ENCODE assay signal across 9 cellular contexts in genomic region chr14:93939304-93940229, GRCh38. TPM values are rescaled to one million over a fixed set of nuclear protein-coding genes. Genes with fewer than 3 reads are reported as not detected.
A peak's percentile ranks its signal among the peaks of the same experiment; 100 is the strongest.
DNase-seq lines count a peak whose midpoint lies in the region; ATAC-seq and TF ChIP-seq lines count a peak whose summit lies in the region.
"Had no signal": no experiment of that assay in that cellular context is flagged by ENCODE, and none has a peak within 500 bp of the region (broad histone marks: within the 10 kb centered on the region; RNA-seq: fewer than 3 reads in every experiment).

No MANE protein-coding gene starts in this region.

- peak overlapping the region; percentile 73 for H3K4me2 ChIP-seq in GM23338

- H3K27me3 Mint-ChIP-seq in GM23338 (ENCODE audit: insufficient read depth, low read depth, poor library complexity): peaks cover 44% of the 10 kb centered on the region
- H3K27me3 Mint-ChIP-seq in central memory CD8-positive, alpha-beta T cell: no peaks in the 10 kb centered on the region

- H3K36me3 ChIP-seq in GM23338 (ENCODE audit: insufficient read depth): no peaks in the 10 kb centered on the region

- H3K27me3 ChIP-seq in GM23338 (ENCODE audit: insufficient read depth): peaks cover 17% of the 10 kb centered on the region

- H4K20me1 ChIP-seq in GM23338 (replicated peaks; ENCODE audit: insufficient read depth): no peaks in the 10 kb centered on the region

- 0 out of 2 replicates have a peak, but pooled peaks cover 3% of the 10 kb centered on the region for H3F3A ChIP-seq in GM23338 (replicated peaks; ENCODE audit: low read depth)

- no peaks in the 10 kb centered on the region for H3K79me2 ChIP-seq in GM23338 (replicated peaks; ENCODE audit: insufficient read depth)

- H3K9me3 Mint-ChIP-seq in GM23338: peaks cover 3% of the 10 kb centered on the region; the same call in 1 of the 3 replicates
- no peaks in the 10 kb centered on the region for H3K9me3 Mint-ChIP-seq in central memory CD8-positive, alpha-beta T cell

- H3K4me1 Mint-ChIP-seq in GM23338: peaks cover 20% of the 10 kb centered on the region
- peaks cover 5% of the 10 kb centered on the region for H3K4me1 Mint-ChIP-seq in central memory CD8-positive, alpha-beta T cell

- no peaks in the 10 kb centered on the region for H3K4me1 ChIP-seq in GM23338 (ENCODE audit: insufficient read depth)

- peak; percentile 64 to 82 for TF ChIP-seq CTCF in GM23338 (conservative IDR thresholded peaks at IDR 0.05; ENCODE audit: low read depth in 2 of 2)

- no peak overlapping the region for H3K27ac ChIP-seq in GM23338 (ENCODE audit: low read depth)

- ATAC-seq in GM23338: peak; percentile 91
- ATAC-seq in activated CD4-positive, CD25-positive, alpha-beta regulatory T cell treated with anti-CD3 and anti-CD28 coated beads, Interleukin-2, amount 50 U/mL, for 24 hours: peak; percentile 96
- ATAC-seq in central memory CD8-positive, alpha-beta T cell (replicated peaks; ENCODE audit: extremely low read depth, poor library complexity, severe bottlenecking): peak; percentile 96

- H3K9me2 ChIP-seq in GM23338 (ENCODE audit: insufficient read depth): no peaks in the 10 kb centered on the region

- DNase-seq in GM04504 (ENCODE audit: low read depth) (peak; percentile 17), GM23338 (ENCODE audit: low spot score) (peak; percentile 89), LoVo (ENCODE audit: low spot score) (peak; percentile 41), kidney glomerular epithelial cell (lab: John Stamatoyannopoulos, UW) (peak; percentile 36), NCI-H2171 (lab: John Stamatoyannopoulos, UW) (no peak)
- peak; percentile 86 to 97 for DNase-seq in central memory CD8-positive, alpha-beta T cell (ENCODE audit: low spot score in 2 of 2)
- DNase-seq in stimulated activated CD4-positive, alpha-beta T cell treated with anti-CD3 and anti-CD28 coated beads, Interleukin-2, amount 100 ng/mL, for 4 hours (ENCODE audit: low read depth): peak; percentile 83

- peak overlapping the region; percentile 64; the same call in 2 of the 3 replicates for H3K4me3 Mint-ChIP-seq in GM23338
- peak overlapping the region; percentile 49 for H3K4me3 Mint-ChIP-seq in central memory CD8-positive, alpha-beta T cell

- H2AFZ ChIP-seq in GM23338: peak overlapping the region; percentile 95

- no peak overlapping the region for H3K27ac Mint-ChIP-seq in GM23338
- H3K27ac Mint-ChIP-seq in central memory CD8-positive, alpha-beta T cell (ENCODE audit: low read depth): no peak overlapping the region

- peak overlapping the region; percentile 55 for H3K4me3 ChIP-seq in GM23338

- no peaks in the 10 kb centered on the region; the same call in 2 of the 3 replicates for H3K36me3 Mint-ChIP-seq in GM23338 (ENCODE audit: low read depth)
- H3K36me3 Mint-ChIP-seq in central memory CD8-positive, alpha-beta T cell (ENCODE audit: insufficient read depth): peaks cover 13% of the 10 kb centered on the region

TF ChIP-seq in GM23338, 12 proteins besides CTCF, POLR2A, EP300 and RAD21:
- TF ChIP-seq ETS1 (IDR thresholded peaks at IDR 0.05): no peak
- peak; percentile 47; the same call in 1 of the 2 replicates for TF ChIP-seq CREB1 (CRISPR knock-in tag; IDR thresholded peaks at IDR 0.05; ENCODE audit: low read depth)

RNA-seq across cellular contexts. Expression of gene FAM181A, which starts 12.4 kb away (rescaled TPM):
- total RNA-seq in GM23338 (2014; rRNA removed; shearing (Covaris generic)): not detected in 2 replicates
- not detected in 2 replicates for polyA plus RNA-seq in GM23338 (2016; fragmentation: Nextera tagmentation; extraction: Ambion mirVana)

RNA-seq across cellular contexts. Expression of gene ASB2, which starts 36.8 kb away (rescaled TPM):
- 1.2 and 2.3 TPM in 2 replicates for total RNA-seq in GM23338 (2014; rRNA removed; shearing (Covaris generic))
- polyA plus RNA-seq in GM23338 (2016; fragmentation: Nextera tagmentation; extraction: Ambion mirVana): 1.5 and 1.7 TPM in 2 replicates
- total RNA-seq: temporal lobe had no signal

RNA-seq across cellular contexts. Expression of gene CCDC197, which starts 57.5 kb away (rescaled TPM):
- total RNA-seq in GM23338 (2014; rRNA removed; shearing (Covaris generic)): not detected in 2 replicates
- polyA plus RNA-seq in GM23338 (2016; fragmentation: Nextera tagmentation; extraction: Ambion mirVana): not detected in 2 replicates
- total RNA-seq: temporal lobe had no signal
